8 cellular contexts compared by ENCODE assay signal in the genomic region with DNA sequence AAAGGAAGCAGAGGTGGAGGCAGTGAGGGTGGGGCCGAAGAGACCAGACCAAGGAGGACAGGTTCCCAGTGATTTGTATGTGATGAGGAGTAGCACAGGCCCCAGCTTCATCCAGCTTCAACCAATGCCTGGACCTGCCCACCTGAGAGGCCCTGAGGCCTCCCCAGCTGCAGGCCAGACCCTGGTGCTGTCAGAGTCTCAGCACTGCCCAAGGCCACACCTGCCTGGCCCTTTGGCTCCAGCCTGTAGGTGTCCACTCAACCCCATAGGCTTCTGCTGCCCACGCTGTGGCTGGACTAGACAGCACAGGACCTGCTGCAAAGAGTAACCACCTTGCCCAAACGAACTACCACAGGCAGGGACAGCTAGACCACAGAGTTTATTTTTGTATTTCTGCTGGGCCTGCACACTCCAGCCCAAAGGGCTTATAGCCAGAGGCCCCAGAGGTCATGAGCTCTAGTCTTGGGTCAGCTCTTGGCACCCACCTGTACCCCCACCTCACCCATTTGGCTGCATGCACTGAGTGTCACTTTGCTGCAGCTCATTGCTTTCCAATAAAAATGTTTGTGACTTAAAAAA.
DNase-seq lines count a peak whose midpoint lies in the region; ATAC-seq lines count a peak whose summit lies in the region.

No MANE protein-coding gene starts in this region.

- no peak for ATAC-seq in activated T-cell treated with anti-CD3 and anti-CD28 coated beads, Interleukin-2, amount 50 U/mL, for 4 hours
- ATAC-seq in HG02642 (IDR thresholded peaks at IDR 0.05; ENCODE audit: poor library complexity, unreplicated experiment), result peak; percentile 22
- ATAC-seq in stimulated activated memory B cell treated with anti-CD40 and anti-IgM and Interleukin-4, amounts not matched to agents 10 μg/mL and 1 μg/mL and 100 μg/mL, for 72 hours, result no peak

- no peaks in the 10 kb centered on the region for H3K27me3 Mint-ChIP-seq in activated T-cell treated with anti-CD3 and anti-CD28 coated beads, Interleukin-2, amount 50 U/mL, for 4 hours (ENCODE audit: low read depth)
- H3K27me3 Mint-ChIP-seq in stimulated activated memory B cell treated with anti-CD40 and anti-IgM and Interleukin-4, amounts not matched to agents 10 μg/mL and 1 μg/mL and 100 μg/mL, for 72 hours, result no peaks in the 10 kb centered on the region

- no peaks in the 10 kb centered on the region for H3K36me3 Mint-ChIP-seq in activated T-cell treated with anti-CD3 and anti-CD28 coated beads, Interleukin-2, amount 50 U/mL, for 4 hours (ENCODE audit: insufficient read depth)
- H3K36me3 Mint-ChIP-seq in stimulated activated memory B cell treated with anti-CD40 and anti-IgM and Interleukin-4, amounts not matched to agents 10 μg/mL and 1 μg/mL and 100 μg/mL, for 72 hours, result peaks cover 3% of the 10 kb centered on the region

- peak overlapping the region; percentile 47 for H3K4me3 Mint-ChIP-seq in activated T-cell treated with anti-CD3 and anti-CD28 coated beads, Interleukin-2, amount 50 U/mL, for 4 hours
- H3K4me3 Mint-ChIP-seq in stimulated activated memory B cell treated with anti-CD40 and anti-IgM and Interleukin-4, amounts not matched to agents 10 μg/mL and 1 μg/mL and 100 μg/mL, for 72 hours, result peak overlapping the region; percentile 53

- no peaks in the 10 kb centered on the region for H3K9me3 Mint-ChIP-seq in activated T-cell treated with anti-CD3 and anti-CD28 coated beads, Interleukin-2, amount 50 U/mL, for 4 hours
- no peaks in the 10 kb centered on the region for H3K9me3 Mint-ChIP-seq in stimulated activated memory B cell treated with anti-CD40 and anti-IgM and Interleukin-4, amounts not matched to agents 10 μg/mL and 1 μg/mL and 100 μg/mL, for 72 hours

- no peak for DNase-seq in activated T-cell treated with anti-CD3 and anti-CD28 coated beads, Interleukin-2, amount 50 U/mL, for 4 hours
- DNase-seq in activated T-cell treated with anti-CD3 and anti-CD28 coated beads for 4 hours, result no peak
- peak; percentile 47 for DNase-seq in NAMALWA (ENCODE audit: low spot score)
- DNase-seq in amniotic stem cell (lab: John Stamatoyannopoulos, UW), result no peak
- DNase-seq in hippocampal formation (lab: John Stamatoyannopoulos, UW), result no peak
- DNase-seq in mesenteric fat pad (ENCODE audit: low spot score), result no peak

- peak overlapping the region; percentile 84 for H3K27ac Mint-ChIP-seq in stimulated activated memory B cell treated with anti-CD40 and anti-IgM and Interleukin-4, amounts not matched to agents 10 μg/mL and 1 μg/mL and 100 μg/mL, for 72 hours

- peaks cover 48% of the 10 kb centered on the region for H3K4me1 Mint-ChIP-seq in activated T-cell treated with anti-CD3 and anti-CD28 coated beads, Interleukin-2, amount 50 U/mL, for 4 hours (ENCODE audit: low read depth)
- peaks cover 47% of the 10 kb centered on the region for H3K4me1 Mint-ChIP-seq in stimulated activated memory B cell treated with anti-CD40 and anti-IgM and Interleukin-4, amounts not matched to agents 10 μg/mL and 1 μg/mL and 100 μg/mL, for 72 hours
